In the genomic region with DNA sequence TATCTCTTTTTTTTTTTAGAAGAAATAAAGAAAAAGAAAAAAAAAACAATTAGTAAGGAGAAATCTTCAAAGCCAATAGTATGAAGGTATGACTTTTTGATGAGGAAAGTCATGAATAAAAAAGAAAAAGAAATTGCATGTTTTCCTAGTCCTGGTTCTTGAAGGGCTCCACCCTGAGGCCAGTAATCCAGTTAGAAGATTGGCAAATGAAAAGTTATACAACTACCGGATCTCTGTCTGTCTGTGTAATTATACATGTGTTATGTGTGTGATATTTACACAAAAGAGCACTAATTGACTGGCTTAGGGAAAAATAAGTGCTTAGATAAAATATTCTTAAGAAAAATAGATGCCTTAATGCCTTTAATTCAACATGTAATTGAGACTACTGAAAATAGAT, we compare ENCODE assay signal across 1 cellular context.
TF ChIP-seq lines count a peak whose summit lies in the region.

No MANE protein-coding gene starts in this region.

TF ChIP-seq in HepG2, 621 proteins besides CTCF, POLR2A, EP300 and RAD21:
- no peak for TF ChIP-seq CAMTA2 (CRISPR knock-in tag; IDR thresholded peaks at IDR 0.05; ENCODE audit: borderline replicate concordance)
- TF ChIP-seq, protein P1, sequence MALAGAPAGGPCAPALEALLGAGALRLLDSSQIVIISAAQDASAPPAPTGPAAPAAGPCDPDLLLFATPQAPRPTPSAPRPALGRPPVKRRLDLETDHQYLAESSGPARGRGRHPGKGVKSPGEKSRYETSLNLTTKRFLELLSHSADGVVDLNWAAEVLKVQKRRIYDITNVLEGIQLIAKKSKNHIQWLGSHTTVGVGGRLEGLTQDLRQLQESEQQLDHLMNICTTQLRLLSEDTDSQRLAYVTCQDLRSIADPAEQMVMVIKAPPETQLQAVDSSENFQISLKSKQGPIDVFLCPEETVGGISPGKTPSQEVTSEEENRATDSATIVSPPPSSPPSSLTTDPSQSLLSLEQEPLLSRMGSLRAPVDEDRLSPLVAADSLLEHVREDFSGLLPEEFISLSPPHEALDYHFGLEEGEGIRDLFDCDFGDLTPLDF (CRISPR knock-in tag; IDR thresholded peaks at IDR 0.05) = no peak
- no peak for TF ChIP-seq KLF16 (CRISPR knock-in tag; IDR thresholded peaks at IDR 0.05)
- no peak for TF ChIP-seq ZNF652 (CRISPR knock-in tag; IDR thresholded peaks at IDR 0.05; ENCODE audit: borderline replicate concordance, low read depth)
- TF ChIP-seq, protein P2, sequence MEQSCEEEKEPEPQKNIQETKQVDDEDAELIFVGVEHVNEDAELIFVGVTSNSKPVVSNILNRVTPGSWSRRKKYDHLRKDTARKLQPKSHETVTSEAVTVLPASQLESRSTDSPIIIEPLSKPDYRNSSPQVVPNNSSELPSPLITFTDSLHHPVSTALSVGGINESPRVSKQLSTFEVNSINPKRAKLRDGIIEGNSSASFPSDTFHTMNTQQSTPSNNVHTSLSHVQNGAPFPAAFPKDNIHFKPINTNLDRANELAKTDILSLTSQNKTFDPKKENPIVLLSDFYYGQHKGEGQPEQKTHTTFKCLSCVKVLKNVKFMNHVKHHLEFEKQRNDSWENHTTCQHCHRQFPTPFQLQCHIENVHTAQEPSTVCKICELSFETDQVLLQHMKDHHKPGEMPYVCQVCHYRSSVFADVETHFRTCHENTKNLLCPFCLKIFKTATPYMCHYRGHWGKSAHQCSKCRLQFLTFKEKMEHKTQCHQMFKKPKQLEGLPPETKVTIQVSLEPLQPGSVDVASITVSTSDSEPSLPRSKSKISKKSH (CRISPR knock-in tag; IDR thresholded peaks at IDR 0.05; ENCODE audit: borderline replicate concordance) = no peak
- no peak for TF ChIP-seq ZNF253 (CRISPR knock-in tag; IDR thresholded peaks at IDR 0.05; ENCODE audit: borderline replicate concordance)
- no peak for TF ChIP-seq TBL1XR1 (IDR thresholded peaks at IDR 0.05; ENCODE audit: borderline replicate concordance, low read length, partially characterized antibody)
- TF ChIP-seq ZBTB7A (CRISPR knock-in tag; IDR thresholded peaks at IDR 0.05) = no peak
- no peak for TF ChIP-seq MED1 (CRISPR knock-in tag; IDR thresholded peaks at IDR 0.05)
- TF ChIP-seq TRIM24 (CRISPR knock-in tag; IDR thresholded peaks at IDR 0.05) = no peak
- TF ChIP-seq ZFP36L2 (CRISPR knock-in tag; IDR thresholded peaks at IDR 0.05) = no peak
- TF ChIP-seq ZC3H4 (CRISPR knock-in tag; IDR thresholded peaks at IDR 0.05; ENCODE audit: borderline replicate concordance) = no peak
- no peak for TF ChIP-seq BRCA1 (CRISPR knock-in tag; IDR thresholded peaks at IDR 0.05)
TF ChIP-seq in HepG2: peak in this region for 0.
